In genomic region chr10:100824886-100825285, GRCh38 we compare ENCODE assay signal across 23 cellular contexts.
"Had no signal": no experiment of that assay in that cellular context is flagged by ENCODE, and none has a peak within 500 bp of the region (broad histone marks: within the 10 kb centered on the region; RNA-seq: fewer than 3 reads in every experiment).

No MANE protein-coding gene starts in this region.

- DNase-seq: activated CD4-positive, alpha-beta memory T cell treated with anti-CD3 and anti-CD28 coated beads, Interleukin-2, amount 10 ng/mL, durations not matched to agents 7 days and 5 days; activated CD4-positive, alpha-beta T cell treated with anti-CD3 and anti-CD28 coated beads for 48 hours; activated CD4-positive, CD25-positive, alpha-beta regulatory T cell; activated effector memory CD4-positive, alpha-beta T cell treated with Interleukin-2 at 50 U/mL for 16 hours; activated naive CD4-positive, alpha-beta T cell treated with anti-CD3 and anti-CD28 coated beads, Interleukin-2, amount 10 ng/mL, durations not matched to agents 7 days and 5 days; activated naive CD8-positive, alpha-beta T cell treated with anti-CD3 and anti-CD28 coated beads, Interleukin-2, amount 50 U/mL, for 24 hours; anterior cingulate cortex; brain microvascular endothelial cell; erythroblast; foreskin melanocyte; glutamatergic neuron; hippocampal formation; left colon; mammary epithelial cell; stimulated activated CD4-positive, alpha-beta T cell treated with anti-CD3 and anti-CD28 coated beads, Interleukin-12 subunit alpha, Interleukin-12 subunit beta, amount 100 ng/mL, for 4 hours; stimulated activated CD4-positive, alpha-beta T cell treated with anti-CD3 and anti-CD28 coated beads, Interleukin-1b, Interleukin-23, amount 100 ng/mL, for 48 hours; stimulated activated CD8-positive, alpha-beta memory T cell treated with anti-CD3 and anti-CD28 coated beads, Interleukin-4, amount 100 ng/mL, for 48 hours; T-cell; uterus had no signal

- H3K9me3 ChIP-seq: neutrophil, tibial nerve, uterus had no signal

- H3K4me3 Mint-ChIP-seq: activated CD4-positive, alpha-beta memory T cell treated with anti-CD3 and anti-CD28 coated beads, Interleukin-2, amount 10 ng/mL, durations not matched to agents 7 days and 5 days; activated naive CD4-positive, alpha-beta T cell treated with anti-CD3 and anti-CD28 coated beads, Interleukin-2, amount 10 ng/mL, durations not matched to agents 7 days and 5 days; activated naive CD8-positive, alpha-beta T cell treated with anti-CD3 and anti-CD28 coated beads, Interleukin-2, amount 50 U/mL, for 24 hours; stimulated activated naive CD8-positive, alpha-beta T cell treated with anti-CD3 and anti-CD28 coated beads, Interleukin-15, Interleukin-2, amounts not matched to agents 100 ng/mL and 50 ng/mL, for 24 hours had no signal

- H3K27ac Mint-ChIP-seq: activated CD4-positive, alpha-beta memory T cell treated with anti-CD3 and anti-CD28 coated beads, Interleukin-2, amount 10 ng/mL, durations not matched to agents 7 days and 5 days; activated naive CD4-positive, alpha-beta T cell treated with anti-CD3 and anti-CD28 coated beads, Interleukin-2, amount 10 ng/mL, durations not matched to agents 7 days and 5 days; activated naive CD8-positive, alpha-beta T cell treated with anti-CD3 and anti-CD28 coated beads, Interleukin-2, amount 50 U/mL, for 24 hours; stimulated activated naive CD8-positive, alpha-beta T cell treated with anti-CD3 and anti-CD28 coated beads, Interleukin-15, Interleukin-2, amounts not matched to agents 100 ng/mL and 50 ng/mL, for 24 hours; T-cell had no signal

- H3K27ac ChIP-seq: brain microvascular endothelial cell, coronary artery, neutrophil, tibial nerve, uterus had no signal

- H3K36me3 ChIP-seq: brain microvascular endothelial cell, neutrophil, tibial nerve, uterus had no signal

- H3K36me3 Mint-ChIP-seq: T-cell had no signal

- H3K9me3 Mint-ChIP-seq: activated CD4-positive, alpha-beta memory T cell treated with anti-CD3 and anti-CD28 coated beads, Interleukin-2, amount 10 ng/mL, durations not matched to agents 7 days and 5 days; activated naive CD4-positive, alpha-beta T cell treated with anti-CD3 and anti-CD28 coated beads, Interleukin-2, amount 10 ng/mL, durations not matched to agents 7 days and 5 days; activated naive CD8-positive, alpha-beta T cell treated with anti-CD3 and anti-CD28 coated beads, Interleukin-2, amount 50 U/mL, for 24 hours; stimulated activated naive CD8-positive, alpha-beta T cell treated with anti-CD3 and anti-CD28 coated beads, Interleukin-15, Interleukin-2, amounts not matched to agents 100 ng/mL and 50 ng/mL, for 24 hours; T-cell had no signal

- ATAC-seq: activated naive CD8-positive, alpha-beta T cell treated with anti-CD3 and anti-CD28 coated beads, Interleukin-2, amount 50 U/mL, for 24 hours; left colon; T-cell had no signal

- H3K4me3 ChIP-seq: coronary artery, tibial nerve, uterus had no signal
